In genomic region chr4:147954850-147955249, GRCh38 we compare ENCODE assay signal across 33 cellular contexts.
"Had no signal": no experiment of that assay in that cellular context is flagged by ENCODE, and none has a peak within 500 bp of the region (broad histone marks: within the 10 kb centered on the region; RNA-seq: fewer than 3 reads in every experiment).

No MANE protein-coding gene starts in this region.

- DNase-seq: activated B cell treated with CpG ODN at 0.5 μM for 24 hours; activated CD4-positive, alpha-beta memory T cell treated with anti-CD3 and anti-CD28 coated beads for 36 hours; activated CD4-positive, alpha-beta T cell treated with anti-CD3 and anti-CD28 coated beads for 4 hours; activated CD4-positive, alpha-beta T cell treated with anti-CD3 and anti-CD28 coated beads, Interleukin-2, amount 10 ng/mL, durations not matched to agents 24 days and 14 days; activated CD4-positive, alpha-beta T cell treated with anti-CD3 and anti-CD28 coated beads, Interleukin-2, amount 50 U/mL, for 1 hour; activated CD4-positive, alpha-beta T cell treated with anti-CD3 and anti-CD28 coated beads, Interleukin-2, amount 50 U/mL, for 4 hours; activated CD4-positive, CD25-positive, alpha-beta regulatory T cell treated with anti-CD3 and anti-CD28 coated beads, Interleukin-2, amount 50 U/mL, for 72 hours; activated CD8-positive, alpha-beta memory T cell treated with anti-CD3 and anti-CD28 coated beads, Interleukin-2, amount 50 U/mL, for 4 hours; activated CD8-positive, alpha-beta T cell treated with anti-CD3 and anti-CD28 coated beads for 36 hours; activated effector memory CD4-positive, alpha-beta T cell treated with anti-CD3 and anti-CD28 coated beads, Interleukin-2, amount 50 U/mL, for 16 hours; activated gamma-delta T cell treated with Interleukin-2 at 50 U/mL for 16 hours; activated naive CD4-positive, alpha-beta T cell; activated naive CD4-positive, alpha-beta T cell treated with anti-CD3 and anti-CD28 coated beads for 36 hours; activated naive CD4-positive, alpha-beta T cell treated with anti-CD3 and anti-CD28 coated beads, Interleukin-2, amount 50 U/mL, for 16 hours; activated naive CD8-positive, alpha-beta T cell treated with anti-CD3 and anti-CD28 coated beads for 36 hours; activated T-cell treated with anti-CD3 and anti-CD28 coated beads for 4 hours; activated T-cell treated with anti-CD3 and anti-CD28 coated beads, Interleukin-2, amount 50 U/mL, for 1 hour; activated T-cell treated with anti-CD3 and anti-CD28 coated beads, Interleukin-2, amount 50 U/mL, for 4 hours; activated T-cell treated with anti-CD3 and anti-CD28 coated beads, Interleukin-2, amount 50 U/mL, for 72 hours; amygdala; anterior cingulate cortex; caudate nucleus; cerebellar nuclear complex; T-helper 1 cell; T-helper 2 cell; T-helper 9 cell had no signal

- FAIRE-seq: bronchial epithelial cell, TTC549 had no signal

- ATAC-seq: activated CD8-positive, alpha-beta T cell treated with anti-CD3 and anti-CD28 coated beads for 36 hours; activated naive CD4-positive, alpha-beta T cell treated with anti-CD3 and anti-CD28 coated beads, Interleukin-2, amount 50 U/mL, for 72 hours; activated T-cell treated with anti-CD3 and anti-CD28 coated beads, Interleukin-2, amount 50 U/mL, for 4 hours; activated T-cell treated with anti-CD3 and anti-CD28 coated beads, Interleukin-2, amount 50 U/mL, for 72 hours; activated T-helper 17 cell treated with anti-CD3 and anti-CD28 coated beads, Interleukin-2, amount 50 U/mL, for 72 hours had no signal

- H3K27ac ChIP-seq: ascending aorta, cardiac muscle cell, VCaP had no signal

- H3K4me3 ChIP-seq: ascending aorta, cardiac muscle cell had no signal

- H3K27me3 ChIP-seq: ascending aorta, cardiac muscle cell had no signal

- H3K36me3 ChIP-seq: cardiac muscle cell had no signal
